15 cellular contexts compared by ENCODE assay signal in genomic region chr16:54177052-54177856, GRCh38.
"Had no signal": no experiment of that assay in that cellular context is flagged by ENCODE, and none has a peak within 500 bp of the region (broad histone marks: within the 10 kb centered on the region; RNA-seq: fewer than 3 reads in every experiment).

No MANE protein-coding gene starts in this region.

- H3K27ac ChIP-seq: foreskin keratinocyte, lower lobe of right lung, ovary, upper lobe of left lung had no signal

- FAIRE-seq: TTC549 had no signal

- H3K4me3 ChIP-seq: body of pancreas, lower lobe of right lung, ovary, upper lobe of left lung had no signal

- DNase-seq: activated CD4-positive, alpha-beta T cell treated with anti-CD3 and anti-CD28 coated beads, Interleukin-2, amount 50 U/mL, for 1 hour; activated naive CD8-positive, alpha-beta T cell treated with anti-CD3 and anti-CD28 coated beads for 36 hours; effector memory CD4-positive, alpha-beta T cell; foreskin keratinocyte; left cardiac atrium; lower lobe of right lung; stimulated activated CD4-positive, alpha-beta T cell treated with anti-CD3 and anti-CD28 coated beads, Interleukin-2, amount 100 ng/mL, for 48 hours; stimulated activated naive CD4-positive, alpha-beta T cell; T-helper 2 cell; upper lobe of left lung had no signal

- H3K4me1 Mint-ChIP-seq: activated naive CD8-positive, alpha-beta T cell treated with anti-CD3 and anti-CD28 coated beads for 36 hours had no signal

- H3K27me3 ChIP-seq: body of pancreas, ovary, upper lobe of left lung had no signal

- H3K9me3 ChIP-seq: body of pancreas, lower lobe of right lung, ovary, upper lobe of left lung had no signal

- H3K4me1 ChIP-seq: foreskin keratinocyte, lower lobe of right lung had no signal

- H3K27ac Mint-ChIP-seq: activated naive CD8-positive, alpha-beta T cell treated with anti-CD3 and anti-CD28 coated beads for 36 hours; activated T-helper 1 cell treated with anti-CD3 and anti-CD28 coated beads, Interleukin-12 subunit alpha, Interleukin-12 subunit beta, Interleukin-2, Interleukin-4 antibody, amounts not matched to agents 30 ng/mL and 10 ng/mL and 1 ng/mL, durations not matched to agents 14 hours and 24 hours and 36 hours had no signal

- H3K36me3 ChIP-seq: lower lobe of right lung, ovary, upper lobe of left lung had no signal

- ATAC-seq: activated CD4-positive, CD25-positive, alpha-beta regulatory T cell treated with anti-CD3 and anti-CD28 coated beads, Interleukin-2, amount 50 U/mL, for 24 hours; foreskin keratinocyte; left cardiac atrium; lower lobe of right lung had no signal

- H3K4me3 Mint-ChIP-seq: activated naive CD8-positive, alpha-beta T cell treated with anti-CD3 and anti-CD28 coated beads for 36 hours; activated T-helper 1 cell treated with anti-CD3 and anti-CD28 coated beads, Interleukin-12 subunit alpha, Interleukin-12 subunit beta, Interleukin-2, Interleukin-4 antibody, amounts not matched to agents 30 ng/mL and 10 ng/mL and 1 ng/mL, durations not matched to agents 14 hours and 24 hours and 36 hours had no signal

- H3K9me3 Mint-ChIP-seq: activated naive CD8-positive, alpha-beta T cell treated with anti-CD3 and anti-CD28 coated beads for 36 hours; activated T-helper 1 cell treated with anti-CD3 and anti-CD28 coated beads, Interleukin-12 subunit alpha, Interleukin-12 subunit beta, Interleukin-2, Interleukin-4 antibody, amounts not matched to agents 30 ng/mL and 10 ng/mL and 1 ng/mL, durations not matched to agents 14 hours and 24 hours and 36 hours had no signal

- H3K36me3 Mint-ChIP-seq: activated naive CD8-positive, alpha-beta T cell treated with anti-CD3 and anti-CD28 coated beads for 36 hours had no signal
